In genomic region chr19:45641274-45642105, GRCh38 we compare ENCODE assay signal across 8 cellular contexts. TPM values are rescaled to one million over a fixed set of nuclear protein-coding genes. Genes with fewer than 3 reads are reported as not detected.
DNase-seq lines count a peak whose midpoint lies in the region; ATAC-seq, FAIRE-seq and TF ChIP-seq lines count a peak whose summit lies in the region.

No MANE protein-coding gene starts in this region.

- peak overlapping the region; percentile 52 for H3K4me3 ChIP-seq in CD8-positive, alpha-beta T cell (ENCODE audit: low read depth, low read length)
- H3K4me3 ChIP-seq in HUES64 (ENCODE audit: low read length) (peak overlapping the region; percentile 50), neutrophil (ENCODE audit: low read depth in 1 of 2, low read length in 1 of 2) (peak overlapping the region; percentile 59 to 64), transverse colon (peak overlapping the region in 3 of 4 donors; percentile 23 to 38 (median 25))

- H3K27ac Mint-ChIP-seq in CD8-positive, alpha-beta T cell, result peak overlapping the region; percentile 92
- peak overlapping the region; percentile 96 for H3K27ac Mint-ChIP-seq in activated T-helper 17 cell treated with anti-CD3 and anti-CD28 coated beads, Interleukin-2, amount 50 U/mL, for 72 hours

- CTCF ChIA-PET in CD8-positive, alpha-beta T cell (lab: Charles Lee), result interaction anchor here (0.6 to 10.1 kb wide), 38 partner anchors 9 to 259 kb away, joined by 3 to 105 read pairs (median 6); partner anchors contain the start of genes GPR4, OPA3 and RTN2

- peak; percentile 35 to 69 (median 51) for DNase-seq in CD8-positive, alpha-beta T cell
- DNase-seq in RCC 7860 (ENCODE audit: low spot score) (peak; percentile 94), foreskin keratinocyte (peak; percentile 90 to 98), transverse colon (peak; percentile 94)

- peak overlapping the region; percentile 85 for H3K4me3 Mint-ChIP-seq in CD8-positive, alpha-beta T cell
- peak overlapping the region; percentile 86 for H3K4me3 Mint-ChIP-seq in activated T-helper 17 cell treated with anti-CD3 and anti-CD28 coated beads, Interleukin-2, amount 50 U/mL, for 72 hours

- no peak for TF ChIP-seq EP300 in transverse colon (IDR thresholded peaks at IDR 0.05; ENCODE audit: low read depth)

- H3K9ac ChIP-seq in HUES64 (ENCODE audit: low read depth, low read length), result peak overlapping the region; percentile 37; the same call in 1 of the 2 replicates

- H3K27ac ChIP-seq in CD8-positive, alpha-beta T cell (ENCODE audit: low read depth, low read length), result peak overlapping the region; percentile 66
- H3K27ac ChIP-seq in HUES64 (ENCODE audit: low read depth, low read length), result no peak overlapping the region; the same call in 1 of the 2 replicates
- peak overlapping the region; percentile 91 for H3K27ac ChIP-seq in foreskin keratinocyte
- peak overlapping the region; percentile 83 for H3K27ac ChIP-seq in neutrophil
- H3K27ac ChIP-seq in transverse colon, result peak overlapping the region; percentile 83 to 90 (median 86)

- intact Hi-C loops in CD8-positive, alpha-beta T cell (cut with DNase I, micrococcal nuclease), result loop anchor here (1.0 to 5.0 kb wide), 9 partner anchors 35 to 236 kb away; partner anchors contain the start of genes OPA3 (in 1 of the 2), PPP1R13L (in 1 of the 2), QPCTL (in 1 of the 2) and RTN2 (in 1 of the 2)
- intact Hi-C loops in transverse colon (cut with DNase I; ENCODE audit: low total_unique reads), result loop anchor here (2.0 kb wide), 1 partner anchor 35 kb away; no protein-coding TSS in a partner anchor

- peaks cover 6% of the 10 kb centered on the region for H3K36me3 Mint-ChIP-seq in CD8-positive, alpha-beta T cell
- H3K36me3 Mint-ChIP-seq in activated T-helper 17 cell treated with anti-CD3 and anti-CD28 coated beads, Interleukin-2, amount 50 U/mL, for 72 hours (ENCODE audit: low read depth), result peaks cover 62% of the 10 kb centered on the region

- H3K4me1 Mint-ChIP-seq in CD8-positive, alpha-beta T cell (ENCODE audit: low read depth), result peaks cover 43% of the 10 kb centered on the region
- peaks cover 26% of the 10 kb centered on the region for H3K4me1 Mint-ChIP-seq in activated T-helper 17 cell treated with anti-CD3 and anti-CD28 coated beads, Interleukin-2, amount 50 U/mL, for 72 hours

- TF ChIP-seq CTCF in CD8-positive, alpha-beta T cell (IDR thresholded peaks at IDR 0.05), result no peak
- TF ChIP-seq CTCF in foreskin keratinocyte (conservative IDR thresholded peaks at IDR 0.05), result no peak
- TF ChIP-seq CTCF in neutrophil (IDR thresholded peaks at IDR 0.05), result peak; percentile 17
- no peak for TF ChIP-seq CTCF in transverse colon (IDR thresholded peaks at IDR 0.05)

- peaks cover 47% of the 10 kb centered on the region for H3K4me1 ChIP-seq in CD8-positive, alpha-beta T cell (ENCODE audit: insufficient read depth, low read length)
- H3K4me1 ChIP-seq in HUES64 (ENCODE audit: insufficient read depth, low read length), result peaks cover 13% of the 10 kb centered on the region
- H3K4me1 ChIP-seq in foreskin keratinocyte, result peaks cover 17% of the 10 kb centered on the region
- H3K4me1 ChIP-seq in neutrophil (ENCODE audit: control insufficient read depth in 1 of 2, insufficient read depth in 1 of 2, low read depth in 1 of 2, low read length in 1 of 2), result peaks cover 53 to 59% of the 10 kb centered on the region in 2 experiments
- H3K4me1 ChIP-seq in transverse colon, result peaks cover 3 to 59% (median 55%) of the 10 kb centered on the region in 4 donors

- H3K27me3 ChIP-seq in CD8-positive, alpha-beta T cell (ENCODE audit: insufficient read depth, low read length), result no peaks in the 10 kb centered on the region
- H3K27me3 ChIP-seq in HUES64 (ENCODE audit: insufficient read depth, low read length) (no peaks in the 10 kb centered on the region), foreskin keratinocyte (peaks cover 7% of the 10 kb centered on the region), neutrophil (peaks cover 34% of the 10 kb centered on the region), transverse colon (peaks cover 32% of the 10 kb centered on the region)

- in situ Hi-C loops in transverse colon (cut with MboI; ENCODE audit: low pct_ligation_motif_present in 1 of 4, low pct_unique_long_range_greater_than_20kb in 1 of 4, low sequenced_read_pairs in 3 of 4), result no loop called here

- no peak for ATAC-seq in CD8-positive, alpha-beta T cell
- peak; percentile 34 for ATAC-seq in GM19467 (IDR thresholded peaks at IDR 0.05; ENCODE audit: unreplicated experiment)
- ATAC-seq in activated T-helper 17 cell treated with anti-CD3 and anti-CD28 coated beads, Interleukin-2, amount 50 U/mL, for 72 hours (replicated peaks), result peak; percentile 52
- peak; percentile 70 for ATAC-seq in foreskin keratinocyte

- POLR2A ChIA-PET in CD8-positive, alpha-beta T cell (lab: Charles Lee), result interaction anchor here (0.9 to 1.6 kb wide), 6 partner anchors 28 to 163 kb away, joined by 3 to 6 read pairs (median 4); partner anchors contain the start of genes OPA3, QPCTL and SNRPD2

- no peak for TF ChIP-seq POLR2A in transverse colon (IDR thresholded peaks at IDR 0.05)

- H3K36me3 ChIP-seq in CD8-positive, alpha-beta T cell (ENCODE audit: insufficient read depth, low read length), result no peaks in the 10 kb centered on the region
- no peaks in the 10 kb centered on the region for H3K36me3 ChIP-seq in HUES64 (ENCODE audit: insufficient read depth, low read length)
- H3K36me3 ChIP-seq in neutrophil, result no peaks in the 10 kb centered on the region
- no peaks in the 10 kb centered on the region for H3K36me3 ChIP-seq in transverse colon

- peak; percentile 77 for FAIRE-seq in RCC 7860 (lab: Jason Lieb, UNC)

- H3K9me3 ChIP-seq in CD8-positive, alpha-beta T cell (ENCODE audit: low read length), result no peaks in the 10 kb centered on the region
- H3K9me3 ChIP-seq in HUES64 (ENCODE audit: insufficient read depth, low read depth, low read length), result no peaks in the 10 kb centered on the region
- no peaks in the 10 kb centered on the region for H3K9me3 ChIP-seq in neutrophil
- no peaks in the 10 kb centered on the region for H3K9me3 ChIP-seq in transverse colon

- H3K9me3 Mint-ChIP-seq in CD8-positive, alpha-beta T cell, result no peaks in the 10 kb centered on the region
- peaks cover 8% of the 10 kb centered on the region for H3K9me3 Mint-ChIP-seq in activated T-helper 17 cell treated with anti-CD3 and anti-CD28 coated beads, Interleukin-2, amount 50 U/mL, for 72 hours

- H3K27me3 Mint-ChIP-seq in CD8-positive, alpha-beta T cell (ENCODE audit: low read depth), result peaks cover 3% of the 10 kb centered on the region
- no peaks in the 10 kb centered on the region for H3K27me3 Mint-ChIP-seq in activated T-helper 17 cell treated with anti-CD3 and anti-CD28 coated beads, Interleukin-2, amount 50 U/mL, for 72 hours

- WGBS in HUES64, result 1% methylated on average over 39 of the region's 40 CpGs
- 1 to 13% methylated on average over 4 to 32 of the region's 40 CpGs for WGBS in transverse colon (ENCODE audit: low coverage in 1 of 2), 2 donors

RNA-seq across cellular contexts. Expression of gene EML2, which starts 2.3 kb away (rescaled TPM):
- total RNA-seq in CD8-positive, alpha-beta T cell, result 10 to 100 TPM; 24.0 to 26.5 TPM
- 9.3 TPM for polyA plus RNA-seq in HUES64 (2013, experiment 1 of 2)
- polyA plus RNA-seq in HUES64 (2013, experiment 2 of 2), result 15.7 TPM
- total RNA-seq in activated T-helper 17 cell treated with anti-CD3 and anti-CD28 coated beads, Interleukin-2, amount 50 U/mL, for 72 hours, result 100 to 1,000 TPM; 117 to 184 TPM
- total RNA-seq in foreskin keratinocyte (53.0 and 61.6 TPM in 2 replicates), transverse colon (10 to 100 TPM; 40.8 to 64.3 (median 60.0) TPM)
- polyA plus RNA-seq in foreskin keratinocyte, result 58.1 and 63.6 TPM in 2 replicates

RNA-seq across cellular contexts. Expression of gene GIPR, which starts 26.5 kb away (rescaled TPM):
- 10 to 100 TPM in 1 of 2 experiments, 1 to 10 TPM in 1; 9.4 to 10.7 TPM for total RNA-seq in CD8-positive, alpha-beta T cell
- polyA plus RNA-seq in HUES64 (2013, experiment 1 of 2), result 0.15 TPM
- 0.32 TPM for polyA plus RNA-seq in HUES64 (2013, experiment 2 of 2)
- total RNA-seq in activated T-helper 17 cell treated with anti-CD3 and anti-CD28 coated beads, Interleukin-2, amount 50 U/mL, for 72 hours, result 10 to 100 TPM in 1 of 2 donors, 1 to 10 TPM in 1; 7.5 to 32.3 TPM
- total RNA-seq in foreskin keratinocyte, result 0.65 and 1.3 TPM in 2 replicates
- polyA plus RNA-seq in foreskin keratinocyte, result 0.49 and 0.75 TPM in 2 replicates
- total RNA-seq in transverse colon, result 10 to 100 TPM; 10.1 to 40.4 (median 14.1) TPM

RNA-seq across cellular contexts. Expression of gene GPR4, which starts 39.5 kb away (rescaled TPM):
- not detected for total RNA-seq in CD8-positive, alpha-beta T cell
- polyA plus RNA-seq in HUES64 (2013, experiment 1 of 2), result 0.35 TPM
- polyA plus RNA-seq in HUES64 (2013, experiment 2 of 2), result 0.25 TPM
- total RNA-seq in activated T-helper 17 cell treated with anti-CD3 and anti-CD28 coated beads, Interleukin-2, amount 50 U/mL, for 72 hours, result under 1 TPM in 1 of 2 donors, not detected in 1; 0.13 TPM
- total RNA-seq in foreskin keratinocyte (not detected in 2 replicates), transverse colon (1 to 10 TPM in 1 of 4 donors, under 1 TPM in 3; 0.27 to 1.4 (median 0.43) TPM)
- polyA plus RNA-seq in foreskin keratinocyte, result 0.06 and 0.07 TPM in 2 replicates

RNA-seq across cellular contexts. Expression of gene SNRPD2, which starts 50.3 kb away (rescaled TPM):
- total RNA-seq in CD8-positive, alpha-beta T cell, result 100 to 1,000 TPM; 301 to 313 TPM
- polyA plus RNA-seq in HUES64 (2013, experiment 1 of 2), result 496 TPM
- polyA plus RNA-seq in HUES64 (2013, experiment 2 of 2), result 551 TPM
- 100 to 1,000 TPM; 544 to 752 TPM for total RNA-seq in activated T-helper 17 cell treated with anti-CD3 and anti-CD28 coated beads, Interleukin-2, amount 50 U/mL, for 72 hours
- total RNA-seq in foreskin keratinocyte (580 and 668 TPM in 2 replicates), transverse colon (100 to 1,000 TPM in 2 of 4 donors, 10 to 100 TPM in 2; 39.3 to 407 (median 93.4) TPM)
- polyA plus RNA-seq in foreskin keratinocyte, result 688 and 761 TPM in 2 replicates

RNA-seq across cellular contexts. Expression of gene QPCTL, which starts 51.0 kb away (rescaled TPM):
- 1 to 10 TPM; 7.0 to 7.5 TPM for total RNA-seq in CD8-positive, alpha-beta T cell
- 12.6 TPM for polyA plus RNA-seq in HUES64 (2013, experiment 1 of 2)
- polyA plus RNA-seq in HUES64 (2013, experiment 2 of 2), result 17.4 TPM
- 10 to 100 TPM; 13.6 to 15.5 TPM for total RNA-seq in activated T-helper 17 cell treated with anti-CD3 and anti-CD28 coated beads, Interleukin-2, amount 50 U/mL, for 72 hours
- total RNA-seq in foreskin keratinocyte (10.9 and 12.0 TPM in 2 replicates), transverse colon (10 to 100 TPM in 1 of 4 donors, 1 to 10 TPM in 2, under 1 TPM in 1; 0.75 to 17.3 (median 7.2) TPM)
- polyA plus RNA-seq in foreskin keratinocyte, result 12.6 and 14.5 TPM in 2 replicates
